Comparison of ENCODE assay signal across 13 cellular contexts in genomic region chr15:69578792-69579587, GRCh38.
DNase-seq lines count a peak whose midpoint lies in the region; ATAC-seq, FAIRE-seq and TF ChIP-seq lines count a peak whose summit lies in the region.
"Had no signal": no experiment of that assay in that cellular context is flagged by ENCODE, and none has a peak within 500 bp of the region (broad histone marks: within the 10 kb centered on the region; RNA-seq: fewer than 3 reads in every experiment).

No MANE protein-coding gene starts in this region.

- ATAC-seq in left cardiac atrium (peak; percentile 21 to 53), Right ventricle myocardium inferior (no peak), GM21381 (IDR thresholded peaks at IDR 0.05; ENCODE audit: unreplicated experiment) (no peak)

- H3K9ac ChIP-seq in liver (ENCODE audit: low read depth in 1 of 2, low read length in 2 of 2), result no peak overlapping the region
- H3K9ac ChIP-seq: parathyroid adenoma had no signal

- H3K4me3 ChIP-seq in liver (ENCODE audit: low read depth in 1 of 3, low read length in 3 of 3) (no peak overlapping the region), H7 (ENCODE audit: insufficient read depth, low read depth, low read length) (no peak overlapping the region)

- no peak overlapping the region for H3K27ac ChIP-seq in liver (ENCODE audit: low read depth in 1 of 2, low read length in 2 of 2)
- H3K27ac ChIP-seq: parathyroid adenoma had no signal

- H3K36me3 ChIP-seq in liver (ENCODE audit: control insufficient read depth in 4 of 4, insufficient read depth in 3 of 4, low read depth in 1 of 4, low read length in 3 of 4) (no peaks in the 10 kb centered on the region), H7 (replicated peaks; ENCODE audit: control insufficient read depth, insufficient read depth, low read length) (no peaks in the 10 kb centered on the region)

- intact Hi-C loops in left cardiac atrium (cut with DNase I), result loop anchor here in 1 of 2 donors (5.0 to 10.0 kb wide), 4 partner anchors 104 to 908 kb away; no protein-coding TSS in a partner anchor
- intact Hi-C loops in Right ventricle myocardium inferior (cut with DNase I), result loop anchor here (5.0 to 10.0 kb wide), 3 partner anchors 786 to 908 kb away; no protein-coding TSS in a partner anchor

- DNase-seq in left cardiac atrium, result peak; percentile 56
- DNase-seq in Right ventricle myocardium inferior (ENCODE audit: missing footprints), result no peak
- DNase-seq in astrocyte of the hippocampus (ENCODE audit: low read depth, low spot score), result peak; percentile 79
- DNase-seq in ureter (ENCODE audit: low spot score), result peak; percentile 59
- no peak for DNase-seq in H7
- DNase-seq in D721Med (ENCODE audit: insufficient read length, low spot score), result no peak
- DNase-seq: DMS79 treated with DMSO at 0.1 percent for 48 hours; NCI-H1436 treated with DMSO at 0.1 percent for 48 hours; stimulated activated CD4-positive, alpha-beta T cell treated with anti-CD3 and anti-CD28 coated beads, Interleukin-4, amount 100 ng/mL, for 4 hours had no signal

- no peaks in the 10 kb centered on the region for H3K27me3 ChIP-seq in liver (ENCODE audit: control insufficient read depth in 4 of 4, insufficient read depth in 4 of 4, low read length in 3 of 4)
- H3K27me3 ChIP-seq in H7 (ENCODE audit: control insufficient read depth, insufficient read depth, low read length), result no peaks in the 10 kb centered on the region

- no peak for TF ChIP-seq RAD21 in liver (IDR thresholded peaks at IDR 0.05)

- no peak for TF ChIP-seq CTCF in liver (IDR thresholded peaks at IDR 0.05; ENCODE audit: low read depth, low read length, missing input control)
- no peak for TF ChIP-seq CTCF in D721Med (IDR thresholded peaks at IDR 0.05; ENCODE audit: insufficient read depth, missing control alignments)

- H3K4me1 ChIP-seq in liver (ENCODE audit: control insufficient read depth in 4 of 4, insufficient read depth in 4 of 4, low read length in 3 of 4), result peaks cover 6 to 51% (median 44%) of the 10 kb centered on the region in 4 donors
- H3K4me1 ChIP-seq: parathyroid adenoma had no signal

- no peaks in the 10 kb centered on the region for H3K9me3 ChIP-seq in liver (ENCODE audit: control insufficient read depth in 4 of 4, low read length in 3 of 4)

- 60% methylated on average over 15 of the region's 15 CpGs for WGBS in liver

- FAIRE-seq in D721Med (lab: Jason Lieb, UNC), result no peak
- FAIRE-seq: islet of Langerhans had no signal

TF ChIP-seq in liver, 16 proteins besides CTCF, POLR2A, EP300 and RAD21:
- no peak for TF ChIP-seq JUND (IDR thresholded peaks at IDR 0.05)
- peak in 1 of 2 donors; percentile 29 for TF ChIP-seq HNF4A (conservative IDR thresholded peaks at IDR 0.05)
- peak in 1 of 2 donors; percentile 56 for TF ChIP-seq RXRA (IDR thresholded peaks at IDR 0.05)
- peak; percentile 41 for TF ChIP-seq YY1 (IDR thresholded peaks at IDR 0.05)

Comparison
In these comparisons a context has a peak if more than half of its experiments do, and no peak if none do; other contexts are left out.
1. ATAC-seq: peak in left cardiac atrium (2 of 2); none in Right ventricle myocardium inferior (single experiment) and GM21381 (single experiment).
2. DNase-seq: peak in left cardiac atrium (single experiment), astrocyte of the hippocampus (single experiment) and ureter (single experiment); none in Right ventricle myocardium inferior (single experiment), H7 (single experiment) and D721Med (single experiment).